In the genomic region with DNA sequence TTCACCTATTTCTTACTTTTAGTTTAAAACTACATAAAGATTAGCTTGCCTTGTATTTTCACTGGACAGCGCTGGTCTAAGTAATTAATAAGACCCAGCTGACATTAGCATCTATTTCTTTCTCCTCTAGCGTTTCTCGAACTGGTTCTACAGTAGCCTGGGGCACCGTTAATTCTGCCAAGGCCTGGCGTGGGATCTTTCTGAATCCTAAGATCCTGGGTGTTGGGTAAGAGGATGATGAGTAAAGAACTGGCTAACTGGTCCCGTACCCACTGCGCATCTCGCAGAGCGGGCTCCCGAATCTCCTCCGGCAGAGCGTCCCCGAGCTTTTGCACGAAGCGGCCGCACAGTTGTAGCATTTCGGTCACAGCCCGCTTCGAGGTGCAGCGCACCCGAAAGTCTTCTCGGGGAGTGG, we compare ENCODE assay signal across 8 cellular contexts. TPM values are rescaled to one million over a fixed set of nuclear protein-coding genes. Genes with fewer than 3 reads are reported as not detected.
DNase-seq lines count a peak whose midpoint lies in the region; ATAC-seq and TF ChIP-seq lines count a peak whose summit lies in the region.

No MANE protein-coding gene starts in this region.

- no peak for TF ChIP-seq EP300 in tibial nerve (IDR thresholded peaks at IDR 0.05)

- TF ChIP-seq POLR2A in lower leg skin (IDR thresholded peaks at IDR 0.05) = no peak
- TF ChIP-seq POLR2A in tibial nerve (IDR thresholded peaks at IDR 0.05) = no peak

- peaks cover 41% of the 10 kb centered on the region for H3K4me1 Mint-ChIP-seq in CD4-positive, alpha-beta T cell (ENCODE audit: low read depth)

- no peaks in the 10 kb centered on the region for H3K9me3 Mint-ChIP-seq in CD4-positive, alpha-beta T cell

- no peak for TF ChIP-seq CTCF in CD4-positive, alpha-beta T cell (IDR thresholded peaks at IDR 0.05)
- TF ChIP-seq CTCF in cardiac fibroblast (IDR thresholded peaks at IDR 0.05; ENCODE audit: low read depth, low read length) (no peak), lower leg skin (IDR thresholded peaks at IDR 0.05) (no peak), tibial nerve (IDR thresholded peaks at IDR 0.05) (no peak)

- WGBS in lower leg skin, 2 donors = 0% methylated on average over 22 of the region's 22 CpGs
- 0 to 1% methylated on average over 17 to 22 of the region's 22 CpGs for WGBS in tibial nerve, 2 donors

- no peaks in the 10 kb centered on the region for H3K9me3 ChIP-seq in CD4-positive, alpha-beta T cell (ENCODE audit: control insufficient read depth, low read length)
- H3K9me3 ChIP-seq in tibial nerve = no peaks in the 10 kb centered on the region

- POLR2A ChIA-PET in CD4-positive, alpha-beta T cell (lab: Charles Lee) = interaction anchor here (0.7 to 1.9 kb wide), 14 partner anchors 14 to 505 kb away, joined by 3 to 15 read pairs (median 5); a partner anchor contains a TSS

- H3K36me3 ChIP-seq in tibial nerve = peaks cover 0 to 17% (median 5%) of the 10 kb centered on the region in 3 donors

- no peak for DNase-seq in CD4-positive, alpha-beta T cell
- peak; percentile 78 for DNase-seq in NCI-H774 (lab: John Stamatoyannopoulos, UW)
- peak; percentile 79 to 90 for DNase-seq in cardiac fibroblast (ENCODE audit: low read depth in 2 of 2)
- peak in 1 of 2 donors; percentile 26 for DNase-seq in lower leg skin (ENCODE audit: low spot score in 2 of 2)
- DNase-seq in tibial nerve (ENCODE audit: low spot score in 2 of 2) = peak in 1 of 2 donors; percentile 14
- DNase-seq in H4 (ENCODE audit: low spot score) = no peak

- peaks cover 44% of the 10 kb centered on the region for H3K36me3 Mint-ChIP-seq in CD4-positive, alpha-beta T cell (ENCODE audit: low read depth)

- H3K4me1 ChIP-seq in tibial nerve = peaks cover 0 to 60% (median 14%) of the 10 kb centered on the region in 4 donors

- H3K27me3 Mint-ChIP-seq in CD4-positive, alpha-beta T cell = peaks cover 4% of the 10 kb centered on the region

- peak overlapping the region; percentile 90 for H3K27ac Mint-ChIP-seq in CD4-positive, alpha-beta T cell

- no peaks in the 10 kb centered on the region for H3K27me3 ChIP-seq in CD4-positive, alpha-beta T cell (ENCODE audit: control insufficient read depth, insufficient read depth, low read length)
- H3K27me3 ChIP-seq in tibial nerve = no peaks in the 10 kb centered on the region

- peak; percentile 63 for ATAC-seq in CD4-positive, alpha-beta T cell (ENCODE audit: poor library complexity)
- ATAC-seq in GM18873 (IDR thresholded peaks at IDR 0.05; ENCODE audit: low FRiP score, unreplicated experiment) (peak; percentile 31), HG03095 (IDR thresholded peaks at IDR 0.05; ENCODE audit: unreplicated experiment) (peak; percentile 30)

- intact Hi-C loops in CD4-positive, alpha-beta T cell (cut with DNase I, micrococcal nuclease) = loop anchor here (5.0 to 10.0 kb wide), 5 partner anchors 224 to 1116 kb away; a partner anchor contains a TSS
- intact Hi-C loops in lower leg skin (cut with DNase I; ENCODE audit: low total_unique reads) = no loop called here

- peak overlapping the region; percentile 80 to 98 for H3K4me3 ChIP-seq in cardiac fibroblast (replicated peaks in 1 of 2; ENCODE audit: low read depth in 2 of 2, low read length in 2 of 2)
- peak overlapping the region; percentile 84 for H3K4me3 ChIP-seq in lower leg skin (ENCODE audit: low read depth, poor library complexity, severe bottlenecking)
- H3K4me3 ChIP-seq in tibial nerve = peak overlapping the region; percentile 61 to 92 (median 84)

- peak overlapping the region; percentile 77 for H3K27ac ChIP-seq in CD4-positive, alpha-beta T cell (ENCODE audit: low read depth, low read length)
- peak overlapping the region; percentile 94 to 98 (median 98) for H3K27ac ChIP-seq in tibial nerve

- CTCF ChIA-PET in CD4-positive, alpha-beta T cell (lab: Charles Lee) = interaction anchor here (1.0 to 1.7 kb wide), 5 partner anchors 9 to 1093 kb away, joined by 3 to 11 read pairs (median 5); no protein-coding TSS in a partner anchor

- H3K4me3 Mint-ChIP-seq in CD4-positive, alpha-beta T cell = peak overlapping the region; percentile 96

RNA-seq across cellular contexts. Expression of a gene that starts 0.3 kb away (rescaled TPM):
- total RNA-seq in CD4-positive, alpha-beta T cell = 10 to 100 TPM; 14.1 to 15.7 TPM
- total RNA-seq in lower leg skin (10 to 100 TPM; 13.9 to 41.8 (median 30.0) TPM), tibial nerve (10 to 100 TPM; 28.8 to 44.7 (median 32.6) TPM)
- total RNA-seq in H4 (2014; rRNA removed; shearing (Covaris generic)) = 46.8 and 51.2 TPM in 2 replicates

RNA-seq across cellular contexts. Expression of a gene that starts 0.4 kb away (rescaled TPM):
- 10 to 100 TPM; 12.2 to 13.8 TPM for total RNA-seq in CD4-positive, alpha-beta T cell
- total RNA-seq in lower leg skin = 10 to 100 TPM in 3 of 4 donors, 1 to 10 TPM in 1; 6.0 to 16.1 (median 13.1) TPM
- total RNA-seq in tibial nerve = 10 to 100 TPM in 3 of 4 donors, 1 to 10 TPM in 1; 9.2 to 25.1 (median 13.0) TPM
- total RNA-seq in H4 (2014; rRNA removed; shearing (Covaris generic)) = 18.7 and 25.3 TPM in 2 replicates

RNA-seq across cellular contexts. Expression of a gene that starts 56.2 kb away (rescaled TPM):
- not detected for total RNA-seq in CD4-positive, alpha-beta T cell
- not detected for total RNA-seq in lower leg skin
- not detected for total RNA-seq in tibial nerve
- total RNA-seq in H4 (2014; rRNA removed; shearing (Covaris generic)) = 0.75 TPM in 1 of 2 replicates, not detected in the other

Comparison
In these comparisons a context has a peak if more than half of its experiments do, and no peak if none do; other contexts are left out.
1. DNase-seq: peak in NCI-H774 (single experiment) and cardiac fibroblast (2 of 2); none in CD4-positive, alpha-beta T cell (0 of 10) and H4 (single experiment).
2. Peak in every context shown above with its lines, with median percentiles within 50 percentile points of each other: ATAC-seq and H3K4me3 ChIP-seq.